Comparison of ENCODE assay signal across 17 cellular contexts in genomic region chr19:30071871-30072270, GRCh38.
"Had no signal": no experiment of that assay in that cellular context is flagged by ENCODE, and none has a peak within 500 bp of the region (broad histone marks: within the 10 kb centered on the region; RNA-seq: fewer than 3 reads in every experiment).

No MANE protein-coding gene starts in this region.

- H3K27ac ChIP-seq: foreskin keratinocyte, neutrophil, upper lobe of left lung had no signal

- H3K4me1 ChIP-seq: foreskin keratinocyte, upper lobe of left lung had no signal

- H3K9me3 Mint-ChIP-seq: stimulated activated naive CD8-positive, alpha-beta T cell treated with anti-CD3 and anti-CD28 coated beads, Interleukin-15, Interleukin-2, amounts not matched to agents 100 ng/mL and 50 ng/mL, for 24 hours had no signal

- H3K4me3 ChIP-seq: lung, upper lobe of left lung had no signal

- H3K9me3 ChIP-seq: neutrophil, upper lobe of left lung had no signal

- H3K27me3 ChIP-seq: foreskin keratinocyte, neutrophil, upper lobe of left lung had no signal

- H3K4me3 Mint-ChIP-seq: activated CD8-positive, alpha-beta memory T cell treated with anti-CD3 and anti-CD28 coated beads, Interleukin-2, amount 10 ng/mL, durations not matched to agents 7 days and 5 days; immature natural killer cell; naive B cell; stimulated activated naive CD8-positive, alpha-beta T cell treated with anti-CD3 and anti-CD28 coated beads, Interleukin-15, Interleukin-2, amounts not matched to agents 100 ng/mL and 50 ng/mL, for 24 hours had no signal

- H3K36me3 Mint-ChIP-seq: activated CD8-positive, alpha-beta memory T cell treated with anti-CD3 and anti-CD28 coated beads, Interleukin-2, amount 10 ng/mL, durations not matched to agents 7 days and 5 days; activated naive CD4-positive, alpha-beta T cell treated with anti-CD3 and anti-CD28 coated beads, Interleukin-2, amount 50 U/mL, for 72 hours; immature natural killer cell; naive B cell had no signal

- DNase-seq: activated CD4-positive, alpha-beta T cell treated with anti-CD3 and anti-CD28 coated beads for 1 hour; activated CD4-positive, alpha-beta T cell treated with anti-CD3 and anti-CD28 coated beads, Interleukin-2, amount 50 U/mL, for 4 hours; activated CD8-positive, alpha-beta memory T cell treated with anti-CD3 and anti-CD28 coated beads, Interleukin-2, amount 10 ng/mL, durations not matched to agents 7 days and 5 days; activated gamma-delta T cell; activated T-cell treated with anti-CD3 and anti-CD28 coated beads, Interleukin-2, amount 50 U/mL, for 48 hours; cortex of kidney; effector memory CD4-positive, alpha-beta T cell; foreskin keratinocyte; immature natural killer cell; naive B cell; small intestine; T-helper 9 cell had no signal

- H3K4me1 Mint-ChIP-seq: activated CD8-positive, alpha-beta memory T cell treated with anti-CD3 and anti-CD28 coated beads, Interleukin-2, amount 10 ng/mL, durations not matched to agents 7 days and 5 days; immature natural killer cell; naive B cell had no signal

- H3K27ac Mint-ChIP-seq: activated CD8-positive, alpha-beta memory T cell treated with anti-CD3 and anti-CD28 coated beads, Interleukin-2, amount 10 ng/mL, durations not matched to agents 7 days and 5 days; activated naive CD4-positive, alpha-beta T cell treated with anti-CD3 and anti-CD28 coated beads, Interleukin-2, amount 50 U/mL, for 72 hours; immature natural killer cell; naive B cell; stimulated activated naive CD8-positive, alpha-beta T cell treated with anti-CD3 and anti-CD28 coated beads, Interleukin-15, Interleukin-2, amounts not matched to agents 100 ng/mL and 50 ng/mL, for 24 hours had no signal

- H3K36me3 ChIP-seq: neutrophil, upper lobe of left lung had no signal

- ATAC-seq: activated CD8-positive, alpha-beta memory T cell treated with anti-CD3 and anti-CD28 coated beads, Interleukin-2, amount 10 ng/mL, durations not matched to agents 7 days and 5 days; activated naive CD4-positive, alpha-beta T cell treated with anti-CD3 and anti-CD28 coated beads, Interleukin-2, amount 50 U/mL, for 72 hours; foreskin keratinocyte had no signal
